Comparison of ENCODE assay signal across 16 cellular contexts in genomic region chr18:12460874-12461273, GRCh38. TPM values are rescaled to one million over a fixed set of nuclear protein-coding genes. Genes with fewer than 3 reads are reported as not detected.
DNase-seq lines count a peak whose midpoint lies in the region; FAIRE-seq and TF ChIP-seq lines count a peak whose summit lies in the region.
"Had no signal": no experiment of that assay in that cellular context is flagged by ENCODE, and none has a peak within 500 bp of the region (broad histone marks: within the 10 kb centered on the region; RNA-seq: fewer than 3 reads in every experiment).

No MANE protein-coding gene starts in this region.

- H3K27ac ChIP-seq in hepatocyte = peak overlapping the region; percentile 75
- peak overlapping the region in 3 of 8 donors; percentile 11 to 33 (median 26) for H3K27ac ChIP-seq in spleen
- no peak overlapping the region for H3K27ac ChIP-seq in coronary artery
- no peak overlapping the region for H3K27ac ChIP-seq in vagina
- H3K27ac ChIP-seq: gastrocnemius medialis, SK-N-MC, stomach had no signal

- H3K4me1 ChIP-seq in hepatocyte (ENCODE audit: insufficient read depth) (peaks cover 6% of the 10 kb centered on the region), spleen (peaks cover 0 to 7% (median 2%) of the 10 kb centered on the region in 6 donors), vagina (no peaks in the 10 kb centered on the region)
- H3K4me1 ChIP-seq: gastrocnemius medialis, stomach had no signal

- 16% methylated on average over 5 of the region's 5 CpGs for WGBS in hepatocyte (ENCODE audit: low lambda C conversion rate, missing lambda C conversion rate)
- WGBS in spleen, 5 donors = 42 to 54% (median 53%) methylated on average over 5 of the region's 5 CpGs

- peak overlapping the region; percentile 38 for H3K4me2 ChIP-seq in hepatocyte

- no peaks in the 10 kb centered on the region for H3K9me2 ChIP-seq in hepatocyte (replicated peaks; ENCODE audit: insufficient read depth)

- intact Hi-C loops in spleen (cut with DNase I; ENCODE audit: low total_unique reads) (no loop called here), vagina (cut with DNase I) (no loop called here)

- H3K4me3 ChIP-seq in hepatocyte (no peak overlapping the region), spleen (no peak overlapping the region), coronary artery (no peak overlapping the region), vagina (no peak overlapping the region)
- H3K4me3 ChIP-seq: gastrocnemius medialis, SK-N-MC, stomach had no signal

- H4K20me1 ChIP-seq in hepatocyte (ENCODE audit: insufficient read depth, poor library complexity, severe bottlenecking) = no peaks in the 10 kb centered on the region

- H3K36me3 ChIP-seq in hepatocyte (replicated peaks; ENCODE audit: insufficient read depth, low read depth) (no peaks in the 10 kb centered on the region), spleen (peaks cover 0 to 19% (median 0%) of the 10 kb centered on the region in 6 donors), vagina (peaks cover 0 to 6% of the 10 kb centered on the region in 2 donors)

- H3K9me3 ChIP-seq in hepatocyte (ENCODE audit: low read depth) (no peaks in the 10 kb centered on the region), spleen (no peaks in the 10 kb centered on the region), vagina (no peaks in the 10 kb centered on the region)
- H3K9me3 ChIP-seq: gastrocnemius medialis, stomach had no signal

- H3K79me2 ChIP-seq in hepatocyte = no peaks in the 10 kb centered on the region

- TF ChIP-seq POLR2A in spleen (IDR thresholded peaks at IDR 0.05) (no peak), vagina (IDR thresholded peaks at IDR 0.05) (no peak)

- FAIRE-seq in GM19239 (lab: Jason Lieb, UNC) = no peak
- FAIRE-seq: G401.6, keratinocyte had no signal

- DNase-seq in MV-4-11 (lab: John Stamatoyannopoulos, UW) (peak; percentile 66), brain pericyte (ENCODE audit: low read depth, low spot score) (peak; percentile 4), hepatocyte (ENCODE audit: low spot score) (peak; percentile 64), spleen (peak; percentile 77), coronary artery (ENCODE audit: low spot score) (no peak), vagina (ENCODE audit: extremely low spot score in 2 of 2) (no peak), GM19239 (ENCODE audit: insufficient read length, low spot score) (no peak), NAMALWA (ENCODE audit: low spot score) (no peak)
- DNase-seq: gastrocnemius medialis; naive thymus-derived CD4-positive, alpha-beta T cell; NCI-H1105 treated with DMSO at 0.1 percent for 48 hours; NCI-H2227 treated with DMSO at 0.1 percent for 48 hours; stomach had no signal

- no peak for TF ChIP-seq CTCF in hepatocyte (IDR thresholded peaks at IDR 0.05; ENCODE audit: poor library complexity)
- no peak for TF ChIP-seq CTCF in spleen (IDR thresholded peaks at IDR 0.05 in 8 of 11, conservative IDR thresholded peaks at IDR 0.05 in 3 of 11)
- no peak for TF ChIP-seq CTCF in coronary artery (IDR thresholded peaks at IDR 0.05)
- TF ChIP-seq CTCF in vagina (IDR thresholded peaks at IDR 0.05) = no peak

- H2AFZ ChIP-seq in hepatocyte = no peak overlapping the region

- no peaks in the 10 kb centered on the region for H3K27me3 ChIP-seq in hepatocyte
- H3K27me3 ChIP-seq in spleen (replicated peaks in 1 of 7) = no peaks in the 10 kb centered on the region
- H3K27me3 ChIP-seq in vagina = no peaks in the 10 kb centered on the region
- H3K27me3 ChIP-seq: gastrocnemius medialis, stomach had no signal

RNA-seq across cellular contexts. Expression of gene PRELID3A, which starts 53.1 kb away (rescaled TPM):
- total RNA-seq in hepatocyte (0.90 and 2.5 TPM in 2 replicates), spleen (1 to 10 TPM; 2.4 to 5.1 (median 3.5) TPM), vagina (8.1 TPM)
- polyA plus RNA-seq in hepatocyte (0.36 and 0.38 TPM in 2 replicates), spleen (1 to 10 TPM in 2 of 3 donors, under 1 TPM in 1; 0.93 to 2.0 (median 1.1) TPM)
- polyA plus RNA-seq: naive thymus-derived CD4-positive, alpha-beta T cell had no signal

Comparison
In these comparisons a context has a peak if more than half of its experiments do, and no peak if none do; other contexts are left out.
1. DNase-seq: peak in MV-4-11 (single experiment), brain pericyte (single experiment), hepatocyte (single experiment) and spleen (single experiment); none in coronary artery (single experiment), vagina (0 of 2), GM19239 (single experiment) and NAMALWA (single experiment).